ENCODE assay signal across 8 cellular contexts in genomic region chr10:132570771-132571564, GRCh38. TPM values are rescaled to one million over a fixed set of nuclear protein-coding genes. Genes with fewer than 3 reads are reported as not detected.
DNase-seq lines count a peak whose midpoint lies in the region; ATAC-seq, FAIRE-seq and TF ChIP-seq lines count a peak whose summit lies in the region.

No MANE protein-coding gene starts in this region.

- peaks cover 9 to 86% (median 35%) of the 10 kb centered on the region in 3 donors for H3K4me1 ChIP-seq in gastroesophageal sphincter

- no peak overlapping the region for H3K4me3 ChIP-seq in gastroesophageal sphincter

- TF ChIP-seq POLR2A in gastroesophageal sphincter (IDR thresholded peaks at IDR 0.05) = no peak

- H3K9me3 ChIP-seq in gastroesophageal sphincter = no peaks in the 10 kb centered on the region

- no peaks in the 10 kb centered on the region for H3K36me3 ChIP-seq in gastroesophageal sphincter

- DNase-seq in NCI-H1417 (lab: John Stamatoyannopoulos, UW) = peak; percentile 5 to 52 (median 25)
- DNase-seq in NCI-H1417 treated with DMSO at 0.1 percent for 48 hours (lab: John Stamatoyannopoulos, UW) = no peak
- peak; percentile 38 for DNase-seq in NCI-H1105 treated with DMSO at 0.1 percent for 48 hours (lab: John Stamatoyannopoulos, UW)
- DNase-seq in SK-N-DZ (ENCODE audit: low spot score) = no peak
- no peak for DNase-seq in stimulated activated CD4-positive, alpha-beta T cell treated with anti-CD3 and anti-CD28 coated beads, Interleukin-15, amount 100 ng/mL, for 24 hours
- DNase-seq in D721Med (ENCODE audit: insufficient read length, low spot score) = no peak

- H3K27ac ChIP-seq in gastroesophageal sphincter = peak overlapping the region in 3 of 4 donors; percentile 77 to 84 (median 83)

- no peak for TF ChIP-seq CTCF in gastroesophageal sphincter (IDR thresholded peaks at IDR 0.05)
- no peak for TF ChIP-seq CTCF in D721Med (IDR thresholded peaks at IDR 0.05; ENCODE audit: insufficient read depth, missing control alignments)

- no peak for FAIRE-seq in D721Med (lab: Jason Lieb, UNC)

- TF ChIP-seq EP300 in gastroesophageal sphincter (IDR thresholded peaks at IDR 0.05) = no peak

- peak; percentile 45 for ATAC-seq in HG02678 (IDR thresholded peaks at IDR 0.05; ENCODE audit: unreplicated experiment)
- ATAC-seq in gastroesophageal sphincter = peak; percentile 14

- 82% methylated on average over 3 of the region's 25 CpGs; no CpG with 5 or more reads in 1 of the 2 donors for WGBS in gastroesophageal sphincter (ENCODE audit: low coverage in 1 of 2), 2 donors

- no peaks in the 10 kb centered on the region for H3K27me3 ChIP-seq in gastroesophageal sphincter

RNA-seq across cellular contexts. Expression of gene INPP5A, which starts 33.4 kb away (rescaled TPM):
- total RNA-seq in gastroesophageal sphincter = 100 to 1,000 TPM; 111 to 288 (median 215) TPM
- 23.6 and 25.3 TPM in 2 replicates for polyA plus RNA-seq in SK-N-DZ (2014; cell fraction: cytosol; rRNA removed)
- polyA plus RNA-seq in SK-N-DZ (2014; cell fraction: nucleus; rRNA removed) = 13.8 and 15.2 TPM in 2 replicates

Comparison
In these comparisons a context has a peak if more than half of its experiments do, and no peak if none do; other contexts are left out.
1. DNase-seq: peak in NCI-H1417 (3 of 3) and NCI-H1105 treated with DMSO at 0.1 percent for 48 hours (single experiment); none in NCI-H1417 treated with DMSO at 0.1 percent for 48 hours (single experiment), SK-N-DZ (single experiment), stimulated activated CD4-positive, alpha-beta T cell treated with anti-CD3 and anti-CD28 coated beads, Interleukin-15, amount 100 ng/mL, for 24 hours (single experiment) and D721Med (single experiment).